12 cellular contexts compared by ENCODE assay signal in the genomic region with DNA sequence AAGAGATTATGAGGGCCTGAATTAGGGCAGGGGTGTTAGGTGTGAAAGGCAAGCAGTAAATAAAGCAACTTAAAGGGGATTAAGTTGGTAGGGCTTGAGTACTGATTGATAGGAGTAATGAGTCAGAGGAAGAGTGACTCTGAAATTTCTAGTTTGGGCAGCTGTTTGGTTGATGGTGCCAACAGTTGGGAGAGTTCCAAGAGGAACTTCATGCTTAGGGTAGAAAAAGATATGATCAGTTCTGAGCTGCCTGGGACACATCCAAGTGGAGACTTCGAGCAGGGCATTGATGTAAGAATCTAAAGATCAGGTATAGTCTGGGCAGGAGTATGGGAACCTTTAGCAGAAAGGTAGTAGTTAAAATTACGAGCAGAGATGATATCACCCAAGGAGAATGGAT. TPM values are rescaled to one million over a fixed set of nuclear protein-coding genes. Genes with fewer than 3 reads are reported as not detected.
A peak's percentile ranks its signal among the peaks of the same experiment; 100 is the strongest.
DNase-seq lines count a peak whose midpoint lies in the region; ATAC-seq, FAIRE-seq and TF ChIP-seq lines count a peak whose summit lies in the region.
"Had no signal": no experiment of that assay in that cellular context is flagged by ENCODE, and none has a peak within 500 bp of the region (broad histone marks: within the 10 kb centered on the region; RNA-seq: fewer than 3 reads in every experiment).

No MANE protein-coding gene starts in this region.

- H3K9me3 ChIP-seq in breast epithelium: no peaks in the 10 kb centered on the region
- no peaks in the 10 kb centered on the region for H3K9me3 ChIP-seq in naive thymus-derived CD4-positive, alpha-beta T cell (ENCODE audit: control insufficient read depth in 2 of 3, low read length in 3 of 3)

- peaks cover 30% of the 10 kb centered on the region for H3K4me1 Mint-ChIP-seq in Calu3 (ENCODE audit: low read depth, unreplicated experiment)
- H3K4me1 Mint-ChIP-seq in naive thymus-derived CD4-positive, alpha-beta T cell: no peaks in the 10 kb centered on the region

- H3K9me3 Mint-ChIP-seq in Calu3 (ENCODE audit: low read depth, unreplicated experiment): no peaks in the 10 kb centered on the region
- H3K9me3 Mint-ChIP-seq in naive thymus-derived CD4-positive, alpha-beta T cell: peaks cover 0 to 1% (median 0%) of the 10 kb centered on the region in 11 donors
- H3K9me3 Mint-ChIP-seq: CD8-positive, alpha-beta T cell; naive B cell; T-helper 1 cell treated with Interleukin-12 subunit alpha and Interleukin-12 subunit beta and Interleukin-4 antibody, amounts not matched to agents 30 μg/mL and 1 μg/mL, for 36 hours had no signal

- POLR2A ChIA-PET in naive thymus-derived CD4-positive, alpha-beta T cell (lab: Charles Lee): no interaction called here

- H3K27ac Mint-ChIP-seq in Calu3 (ENCODE audit: unreplicated experiment): peak overlapping the region; percentile 12
- H3K27ac Mint-ChIP-seq in naive thymus-derived CD4-positive, alpha-beta T cell: no peak overlapping the region
- H3K27ac Mint-ChIP-seq: activated naive CD8-positive, alpha-beta T cell; CD8-positive, alpha-beta T cell; T-helper 1 cell treated with Interleukin-12 subunit alpha and Interleukin-12 subunit beta and Interleukin-4 antibody, amounts not matched to agents 30 μg/mL and 1 μg/mL, for 36 hours had no signal

- H3K4me3 Mint-ChIP-seq in Calu3 (ENCODE audit: low read depth, unreplicated experiment): peak overlapping the region; percentile 3
- H3K4me3 Mint-ChIP-seq in naive thymus-derived CD4-positive, alpha-beta T cell: no peak overlapping the region
- H3K4me3 Mint-ChIP-seq: activated naive CD8-positive, alpha-beta T cell; CD8-positive, alpha-beta T cell; naive B cell; T-helper 1 cell treated with Interleukin-12 subunit alpha and Interleukin-12 subunit beta and Interleukin-4 antibody, amounts not matched to agents 30 μg/mL and 1 μg/mL, for 36 hours had no signal

- H3K4me1 ChIP-seq in breast epithelium: peaks cover 4 to 18% of the 10 kb centered on the region in 2 donors
- H3K4me1 ChIP-seq in naive thymus-derived CD4-positive, alpha-beta T cell (ENCODE audit: control insufficient read depth in 2 of 2, insufficient read depth in 2 of 2, low read length in 2 of 2): no peaks in the 10 kb centered on the region

- DNase-seq in Calu3: peak; percentile 42
- peak; percentile 54 for DNase-seq in NCI-H1105 treated with DMSO at 0.1 percent for 48 hours (lab: John Stamatoyannopoulos, UW)
- DNase-seq in breast epithelium (ENCODE audit: low spot score in 2 of 2): no peak
- DNase-seq in naive thymus-derived CD4-positive, alpha-beta T cell: no peak
- no peak for DNase-seq in stimulated activated CD4-positive, alpha-beta T cell treated with anti-CD3 and anti-CD28 coated beads, Interleukin-12 subunit alpha, Interleukin-12 subunit beta, amount 100 ng/mL, for 4 hours
- DNase-seq in frontal cortex (ENCODE audit: low spot score in 2 of 2): no peak
- DNase-seq: CD8-positive, alpha-beta T cell; naive B cell had no signal

- ATAC-seq in naive thymus-derived CD4-positive, alpha-beta T cell: peak; percentile 38
- ATAC-seq in GM18519 (IDR thresholded peaks at IDR 0.05; ENCODE audit: low FRiP score, unreplicated experiment) (no peak), HG03439 (IDR thresholded peaks at IDR 0.05; ENCODE audit: unreplicated experiment) (no peak)
- ATAC-seq: CD8-positive, alpha-beta T cell had no signal

- H3K4me3 ChIP-seq in breast epithelium: no peak overlapping the region
- H3K4me3 ChIP-seq in naive thymus-derived CD4-positive, alpha-beta T cell (ENCODE audit: low read length): no peak overlapping the region

- H3K36me3 Mint-ChIP-seq in Calu3 (ENCODE audit: insufficient read depth, unreplicated experiment): no peaks in the 10 kb centered on the region
- H3K36me3 Mint-ChIP-seq in naive thymus-derived CD4-positive, alpha-beta T cell: no peaks in the 10 kb centered on the region
- H3K36me3 Mint-ChIP-seq: activated naive CD8-positive, alpha-beta T cell; CD8-positive, alpha-beta T cell; naive B cell had no signal

- no peak for TF ChIP-seq CTCF in Calu3 (IDR thresholded peaks at IDR 0.05; ENCODE audit: unreplicated experiment)
- no peak for TF ChIP-seq CTCF in breast epithelium (IDR thresholded peaks at IDR 0.05)

- CTCF ChIA-PET in Calu3 (lab: Charles Lee): interaction anchor here (0.9 to 1.1 kb wide), 2 partner anchors 9 to 51 kb away, joined by 4 read pairs; no protein-coding TSS in a partner anchor
- CTCF ChIA-PET in naive thymus-derived CD4-positive, alpha-beta T cell (lab: Charles Lee): no interaction called here

- no peaks in the 10 kb centered on the region for H3K27me3 Mint-ChIP-seq in Calu3 (ENCODE audit: unreplicated experiment)
- H3K27me3 Mint-ChIP-seq in naive thymus-derived CD4-positive, alpha-beta T cell: peaks cover 11 to 35% (median 20%) of the 10 kb centered on the region in 5 donors

- no peaks in the 10 kb centered on the region for H3K36me3 ChIP-seq in breast epithelium
- no peaks in the 10 kb centered on the region for H3K36me3 ChIP-seq in naive thymus-derived CD4-positive, alpha-beta T cell (ENCODE audit: control insufficient read depth in 2 of 3, insufficient read depth in 3 of 3, low read length in 3 of 3)

- no peak for FAIRE-seq in frontal cortex (lab: Jason Lieb, UNC)

- no peaks in the 10 kb centered on the region for H3K27me3 ChIP-seq in breast epithelium
- no peaks in the 10 kb centered on the region for H3K27me3 ChIP-seq in naive thymus-derived CD4-positive, alpha-beta T cell (ENCODE audit: control insufficient read depth in 2 of 2, insufficient read depth in 2 of 2, low read length in 2 of 2)

- no TSS peak for BruUV-seq in Calu3 (replicated peaks; lab: Mats Ljungman, UMichigan)

- peak overlapping the region; percentile 27 to 64 for H3K27ac ChIP-seq in breast epithelium
- H3K27ac ChIP-seq in naive thymus-derived CD4-positive, alpha-beta T cell (ENCODE audit: low read depth, low read length): no peak overlapping the region

- TF ChIP-seq POLR2A in breast epithelium (IDR thresholded peaks at IDR 0.05): no peak

- intact Hi-C loops in Calu3 (cut with micrococcal nuclease; ENCODE audit: unreplicated experiment) (no loop called here), breast epithelium (cut with DNase I; ENCODE audit: low total_unique reads) (no loop called here)
- intact Hi-C loops in naive thymus-derived CD4-positive, alpha-beta T cell (cut with micrococcal nuclease): no loop called here

RNA-seq across cellular contexts. Expression of gene MAMDC2, which starts 10.2 kb away (rescaled TPM):
- 0.26 and 0.29 TPM in 2 replicates for total RNA-seq in Calu3 (2022)
- 10 to 100 TPM; 17.0 to 33.9 (median 18.7) TPM for total RNA-seq in breast epithelium
- under 1 TPM in 1 of 5 experiments, not detected in 4; 0.61 TPM for total RNA-seq in naive thymus-derived CD4-positive, alpha-beta T cell
- not detected for polyA plus RNA-seq in naive thymus-derived CD4-positive, alpha-beta T cell
- 2.0 TPM for total RNA-seq in frontal cortex
- total RNA-seq: CD8-positive, alpha-beta T cell had no signal

Comparison
In these comparisons a context has a peak if more than half of its experiments do, and no peak if none do; other contexts are left out.
1. DNase-seq: peak in Calu3 (single experiment) and NCI-H1105 treated with DMSO at 0.1 percent for 48 hours (single experiment); none in breast epithelium (0 of 2), naive thymus-derived CD4-positive, alpha-beta T cell (0 of 9), stimulated activated CD4-positive, alpha-beta T cell treated with anti-CD3 and anti-CD28 coated beads, Interleukin-12 subunit alpha, Interleukin-12 subunit beta, amount 100 ng/mL, for 4 hours (single experiment) and frontal cortex (0 of 2).